Comparison of ENCODE assay signal across 22 cellular contexts in the genomic region with DNA sequence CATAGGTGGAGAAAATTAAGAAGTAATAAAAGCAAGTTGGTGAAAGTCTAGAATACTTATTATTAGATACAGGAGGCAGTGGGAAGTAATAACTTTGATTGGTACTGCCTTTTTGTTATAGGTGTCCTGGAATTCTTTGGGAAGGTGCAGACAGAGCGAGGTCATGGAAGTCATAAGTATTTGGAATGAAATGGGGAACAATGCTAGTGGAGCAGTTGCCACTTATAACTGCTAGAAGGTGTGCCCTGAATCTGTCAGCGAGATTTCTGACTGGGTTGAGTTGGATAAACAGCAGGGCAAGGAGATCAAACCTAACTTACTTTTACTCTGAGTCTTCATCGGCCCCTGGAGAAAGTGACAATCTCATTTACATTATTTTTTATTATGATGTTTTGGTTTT.
"Had no signal": no experiment of that assay in that cellular context is flagged by ENCODE, and none has a peak within 500 bp of the region (broad histone marks: within the 10 kb centered on the region; RNA-seq: fewer than 3 reads in every experiment).

No MANE protein-coding gene starts in this region.

- H3K9me3 ChIP-seq: SJCRH30 had no signal

- ATAC-seq: HepG2 had no signal

- H3K9ac ChIP-seq: KMS-11 had no signal

- H3K4me1 ChIP-seq: SJCRH30 had no signal

- DNase-seq: IMR-90, Kasumi-1, MM.1S, NCI-H1092 treated with DMSO at 0.1 percent for 48 hours, NCI-H1436, NCI-H187, NCI-H2029, NCI-H2081 treated with DMSO at 0.1 percent for 48 hours, NCI-H2171, NCI-H226, NCI-H446, NCI-H510A, NCI-H524 treated with DMSO at 0.1 percent for 48 hours, NCI-H69, NCI-H774, RPMI8226, SHP77 treated with DMSO at 0.1 percent for 48 hours, SJCRH30, SW 1271 had no signal

- H3K4me2 ChIP-seq: KMS-11 had no signal

- H3K27ac ChIP-seq: KMS-11, SJCRH30 had no signal

- H3K36me3 ChIP-seq: SJCRH30 had no signal

- H3K27me3 ChIP-seq: SJCRH30 had no signal

- FAIRE-seq: HepG2, RCC 7860 had no signal

- H3K4me3 ChIP-seq: SJCRH30 had no signal
